In genomic region chr3:10463191-10464067, GRCh38 we compare ENCODE assay signal across 22 cellular contexts. TPM values are rescaled to one million over a fixed set of nuclear protein-coding genes. Genes with fewer than 3 reads are reported as not detected.
DNase-seq lines count a peak whose midpoint lies in the region; ATAC-seq and TF ChIP-seq lines count a peak whose summit lies in the region.
"Had no signal": no experiment of that assay in that cellular context is flagged by ENCODE, and none has a peak within 500 bp of the region (broad histone marks: within the 10 kb centered on the region; RNA-seq: fewer than 3 reads in every experiment).

No MANE protein-coding gene starts in this region.

- H3K9me3 ChIP-seq in spleen = no peaks in the 10 kb centered on the region
- H3K9me3 ChIP-seq: MG63, SJSA1 had no signal

- intact Hi-C loops in spleen (cut with DNase I; ENCODE audit: low total_unique reads) = no loop called here

- no peak for TF ChIP-seq CTCF in spleen (IDR thresholded peaks at IDR 0.05 in 8 of 11, conservative IDR thresholded peaks at IDR 0.05 in 3 of 11)

- DNase-seq in DMS 273 (lab: John Stamatoyannopoulos, UW; ENCODE audit: unreplicated experiment) = peak; percentile 76
- DNase-seq in NCI-H524 (lab: John Stamatoyannopoulos, UW) = peak; percentile 47 to 67
- peak; percentile 89 for DNase-seq in cerebellum (ENCODE audit: low spot score)
- peak; percentile 63 for DNase-seq in spleen
- DNase-seq in NAMALWA (ENCODE audit: low spot score) = no peak
- DNase-seq in activated CD4-positive, CD25-positive, alpha-beta regulatory T cell treated with anti-CD3 and anti-CD28 coated beads, Interleukin-2, amount 50 U/mL, for 72 hours = no peak
- DNase-seq: ACHN, DMS153, GF-D8, GM23248, HCEC 1CT, IMR-90, Kasumi-1, MG63, NCI-H1092, NCI-H2081, NCI-H510A had no signal

- ATAC-seq in GM18867 (IDR thresholded peaks at IDR 0.05; ENCODE audit: unreplicated experiment) = no peak
- ATAC-seq: Panc1 had no signal

- no peak for TF ChIP-seq POLR2A in spleen (IDR thresholded peaks at IDR 0.05)

- H3K4me3 ChIP-seq in spleen = no peak overlapping the region
- H3K4me3 ChIP-seq: GM23248, MG63, SJSA1 had no signal

- no peaks in the 10 kb centered on the region for H3K4me1 ChIP-seq in spleen
- H3K4me1 ChIP-seq: SJSA1 had no signal

- H3K27ac ChIP-seq in spleen = no peak overlapping the region
- H3K27ac ChIP-seq: GM23248, HL-60, SJSA1 had no signal

- no peaks in the 10 kb centered on the region for H3K36me3 ChIP-seq in spleen
- H3K36me3 ChIP-seq: MG63, SJSA1 had no signal

- WGBS in spleen, 5 donors = 82 to 90% (median 83%) methylated on average over 13 of the region's 13 CpGs

- peaks cover 0 to 11% (median 0%) of the 10 kb centered on the region in 7 donors for H3K27me3 ChIP-seq in spleen (replicated peaks in 1 of 7)
- H3K27me3 ChIP-seq: MG63 had no signal

RNA-seq across cellular contexts. Expression of gene ATP2B2, which starts 42.0 kb away (rescaled TPM):
- total RNA-seq in cerebellum = 72.1 TPM
- 1 to 10 TPM in 1 of 7 donors, under 1 TPM in 4, not detected in 2; 0.20 to 1.5 (median 0.34) TPM for total RNA-seq in spleen
- polyA plus RNA-seq in spleen = under 1 TPM; 0.02 to 0.22 (median 0.08) TPM
- total RNA-seq: Daoy, GM23248, SJSA1 had no signal
- polyA plus RNA-seq: GM23248 had no signal

Comparison
In these comparisons a context has a peak if more than half of its experiments do, and no peak if none do; other contexts are left out.
1. DNase-seq: peak in DMS 273 (single experiment), NCI-H524 (2 of 2), cerebellum (single experiment) and spleen (single experiment); none in NAMALWA (single experiment) and activated CD4-positive, CD25-positive, alpha-beta regulatory T cell treated with anti-CD3 and anti-CD28 coated beads, Interleukin-2, amount 50 U/mL, for 72 hours (single experiment).
2. RNA of gene ATP2B2, which starts 42.0 kb away (total RNA-seq): 72.1 TPM in cerebellum (single experiment); 0.20 to 1.5 TPM in spleen; every median in the first group is over 10 times any median in the second.